ENCODE assay signal across 22 cellular contexts in the genomic region with DNA sequence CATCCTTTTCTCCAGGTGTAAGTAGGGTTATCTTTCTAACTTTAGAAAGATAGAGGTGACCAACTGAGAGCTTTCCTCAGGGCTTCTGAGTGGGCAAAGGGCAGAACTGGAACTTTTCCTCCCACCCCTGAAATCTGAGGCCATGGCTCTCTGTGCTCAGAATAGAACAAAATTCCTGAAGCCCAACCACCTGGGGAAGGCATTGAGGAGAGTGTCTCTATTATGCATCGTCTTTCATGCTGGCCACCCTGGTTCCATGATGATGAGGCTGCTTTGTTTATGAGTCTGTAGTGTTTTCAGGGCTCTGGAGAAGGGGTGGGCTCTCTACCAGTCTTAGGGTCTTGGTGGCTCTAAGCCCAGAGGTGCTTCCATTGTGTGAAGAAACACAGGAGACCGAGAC. TPM values are rescaled to one million over a fixed set of nuclear protein-coding genes. Genes with fewer than 3 reads are reported as not detected.
DNase-seq lines count a peak whose midpoint lies in the region; ATAC-seq and TF ChIP-seq lines count a peak whose summit lies in the region.
"Had no signal": no experiment of that assay in that cellular context is flagged by ENCODE, and none has a peak within 500 bp of the region (broad histone marks: within the 10 kb centered on the region; RNA-seq: fewer than 3 reads in every experiment).

No MANE protein-coding gene starts in this region.

- no peaks in the 10 kb centered on the region; the same call in 1 of the 2 replicates for H3K27me3 Mint-ChIP-seq in WTC11 (ENCODE audit: low read depth)

- no peaks in the 10 kb centered on the region; the same call in none of the 2 replicates for H3K9me3 Mint-ChIP-seq in WTC11
- H3K9me3 Mint-ChIP-seq: naive thymus-derived CD8-positive, alpha-beta T cell; T-helper 2 cell treated with Interferon-gamma antibody and Interleukin-4, amounts not matched to agents 5 μg/mL and 100 μg/mL, for 36 hours had no signal

- H3K9me3 ChIP-seq in psoas muscle: no peaks in the 10 kb centered on the region
- H3K9me3 ChIP-seq: ascending aorta, prostate gland, SJSA1 had no signal

- peak overlapping the region; percentile 71 for H3K27ac ChIP-seq in psoas muscle
- H3K27ac ChIP-seq: 22Rv1, C4-2B, SJSA1 had no signal

- peaks cover 16% of the 10 kb centered on the region for H3K4me1 Mint-ChIP-seq in WTC11
- H3K4me1 Mint-ChIP-seq: naive thymus-derived CD8-positive, alpha-beta T cell had no signal

- TF ChIP-seq POLR2A in lower leg skin (IDR thresholded peaks at IDR 0.05): no peak

- POLR2A ChIA-PET in WTC11 (lab: Charles Lee): no interaction called here

- H3K4me3 ChIP-seq in psoas muscle (peak overlapping the region; percentile 11), lower leg skin (ENCODE audit: low read depth, poor library complexity, severe bottlenecking) (no peak overlapping the region)
- H3K4me3 ChIP-seq: ascending aorta, prostate gland, SJSA1 had no signal

- WGBS in psoas muscle, 3 donors: 48 to 59% (median 52%) methylated on average over 2 of the region's 2 CpGs
- WGBS in lower leg skin, 2 donors: 71 to 91% methylated on average over 2 of the region's 2 CpGs

- no peaks in the 10 kb centered on the region for H3K27me3 ChIP-seq in psoas muscle (ENCODE audit: insufficient read depth in 3 of 3, low read length in 2 of 3)
- H3K27me3 ChIP-seq: ascending aorta, SJSA1 had no signal

- TF ChIP-seq CTCF in WTC11 (IDR thresholded peaks at IDR 0.05) (no peak), psoas muscle (IDR thresholded peaks at IDR 0.05) (no peak), lower leg skin (IDR thresholded peaks at IDR 0.05) (no peak)

- H3K36me3 Mint-ChIP-seq in WTC11: no peaks in the 10 kb centered on the region
- H3K36me3 Mint-ChIP-seq: naive thymus-derived CD8-positive, alpha-beta T cell had no signal

- CTCF ChIA-PET in WTC11 (lab: Charles Lee): interaction anchor here (0.9 kb wide), 1 partner anchor 10 kb away, joined by 3 read pairs; no protein-coding TSS in a partner anchor

- intact Hi-C loops in psoas muscle (cut with DNase I) (no loop called here), lower leg skin (cut with DNase I; ENCODE audit: low total_unique reads) (no loop called here)

- H3K4me3 Mint-ChIP-seq in WTC11: no peak overlapping the region
- H3K4me3 Mint-ChIP-seq: naive thymus-derived CD8-positive, alpha-beta T cell; T-helper 2 cell treated with Interferon-gamma antibody and Interleukin-4, amounts not matched to agents 5 μg/mL and 100 μg/mL, for 36 hours had no signal

- ATAC-seq in WTC11 (peak; percentile 77), psoas muscle (peak; percentile 56 to 78 (median 72)), GM19351 (IDR thresholded peaks at IDR 0.05; ENCODE audit: unreplicated experiment) (no peak)
- ATAC-seq: naive thymus-derived CD8-positive, alpha-beta T cell had no signal

- peaks cover 57% of the 10 kb centered on the region for H3K4me1 ChIP-seq in psoas muscle

- DNase-seq in DMS53 (lab: John Stamatoyannopoulos, UW) (peak; percentile 26), DMS53 treated with DMSO at 0.1 percent for 48 hours (lab: John Stamatoyannopoulos, UW; ENCODE audit: unreplicated experiment) (no peak), WTC11 (ENCODE audit: low spot score) (no peak), iPS DF 19.7 (ENCODE audit: low read depth, low spot score) (peak; percentile 7), psoas muscle (no peak), lower leg skin (ENCODE audit: low spot score in 2 of 2) (no peak), NCI-H1048 (lab: John Stamatoyannopoulos, UW) (no peak)
- DNase-seq: activated CD4-positive, CD25-positive, alpha-beta regulatory T cell; activated effector memory CD4-positive, alpha-beta T cell treated with anti-CD3 and anti-CD28 coated beads, Interleukin-2, amount 50 U/mL, for 16 hours; cortex of kidney; DMS153; naive thymus-derived CD8-positive, alpha-beta T cell; NCI-H1417; NCI-H69; stimulated activated CD4-positive, alpha-beta T cell treated with anti-CD3 and anti-CD28 coated beads, Interleukin-12 subunit alpha, Interleukin-12 subunit beta, amount 100 ng/mL, for 4 hours had no signal

- no peaks in the 10 kb centered on the region for H3K36me3 ChIP-seq in psoas muscle (ENCODE audit: insufficient read depth in 1 of 2, low read depth in 1 of 2)
- H3K36me3 ChIP-seq: ascending aorta, prostate gland, SJSA1 had no signal

- peak overlapping the region; percentile 71 for H3K27ac Mint-ChIP-seq in WTC11
- H3K27ac Mint-ChIP-seq: naive thymus-derived CD8-positive, alpha-beta T cell; T-helper 2 cell treated with Interferon-gamma antibody and Interleukin-4, amounts not matched to agents 5 μg/mL and 100 μg/mL, for 36 hours had no signal

TF ChIP-seq in WTC11, 78 proteins besides CTCF, POLR2A, EP300 and RAD21:
- TF ChIP-seq ZNF317 (CRISPR knock-in tag; IDR thresholded peaks at IDR 0.05; ENCODE audit: borderline replicate concordance, low read depth) (no peak), ZNF263 (CRISPR knock-in tag; IDR thresholded peaks at IDR 0.05; ENCODE audit: low read depth) (no peak), GRHL2 (CRISPR knock-in tag; IDR thresholded peaks at IDR 0.05; ENCODE audit: insufficient replicate concordance, severe bottlenecking) (no peak), NR3C1 (CRISPR knock-in tag; conservative IDR thresholded peaks at IDR 0.05; ENCODE audit: low read depth) (no peak), ELF4 (CRISPR knock-in tag; IDR thresholded peaks at IDR 0.05; ENCODE audit: low read depth) (no peak), OVOL2 (CRISPR knock-in tag; IDR thresholded peaks at IDR 0.05; ENCODE audit: borderline replicate concordance) (no peak), ETV6 (CRISPR knock-in tag; IDR thresholded peaks at IDR 0.05) (no peak), ZNF671 (CRISPR knock-in tag; IDR thresholded peaks at IDR 0.05) (no peak), GTF2I (CRISPR knock-in tag; conservative IDR thresholded peaks at IDR 0.05) (no peak), CBFB (CRISPR knock-in tag; IDR thresholded peaks at IDR 0.05; ENCODE audit: low read depth) (no peak), NR2C2 (CRISPR knock-in tag; IDR thresholded peaks at IDR 0.05) (no peak), PRRX2 (CRISPR knock-in tag; IDR thresholded peaks at IDR 0.05) (no peak), RORB (CRISPR knock-in tag; IDR thresholded peaks at IDR 0.05) (no peak), TCF7 (CRISPR knock-in tag; IDR thresholded peaks at IDR 0.05; ENCODE audit: low read depth) (no peak), SP1 (CRISPR knock-in tag; conservative IDR thresholded peaks at IDR 0.05) (no peak), ESRRA (CRISPR knock-in tag; IDR thresholded peaks at IDR 0.05; ENCODE audit: borderline replicate concordance) (no peak)
- TF ChIP-seq, protein P1, sequence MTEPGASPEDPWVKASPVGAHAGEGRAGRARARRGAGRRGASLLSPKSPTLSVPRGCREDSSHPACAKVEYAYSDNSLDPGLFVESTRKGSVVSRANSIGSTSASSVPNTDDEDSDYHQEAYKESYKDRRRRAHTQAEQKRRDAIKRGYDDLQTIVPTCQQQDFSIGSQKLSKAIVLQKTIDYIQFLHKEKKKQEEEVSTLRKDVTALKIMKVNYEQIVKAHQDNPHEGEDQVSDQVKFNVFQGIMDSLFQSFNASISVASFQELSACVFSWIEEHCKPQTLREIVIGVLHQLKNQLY (CRISPR knock-in tag; IDR thresholded peaks at IDR 0.05): no peak
- TF ChIP-seq, protein P2, sequence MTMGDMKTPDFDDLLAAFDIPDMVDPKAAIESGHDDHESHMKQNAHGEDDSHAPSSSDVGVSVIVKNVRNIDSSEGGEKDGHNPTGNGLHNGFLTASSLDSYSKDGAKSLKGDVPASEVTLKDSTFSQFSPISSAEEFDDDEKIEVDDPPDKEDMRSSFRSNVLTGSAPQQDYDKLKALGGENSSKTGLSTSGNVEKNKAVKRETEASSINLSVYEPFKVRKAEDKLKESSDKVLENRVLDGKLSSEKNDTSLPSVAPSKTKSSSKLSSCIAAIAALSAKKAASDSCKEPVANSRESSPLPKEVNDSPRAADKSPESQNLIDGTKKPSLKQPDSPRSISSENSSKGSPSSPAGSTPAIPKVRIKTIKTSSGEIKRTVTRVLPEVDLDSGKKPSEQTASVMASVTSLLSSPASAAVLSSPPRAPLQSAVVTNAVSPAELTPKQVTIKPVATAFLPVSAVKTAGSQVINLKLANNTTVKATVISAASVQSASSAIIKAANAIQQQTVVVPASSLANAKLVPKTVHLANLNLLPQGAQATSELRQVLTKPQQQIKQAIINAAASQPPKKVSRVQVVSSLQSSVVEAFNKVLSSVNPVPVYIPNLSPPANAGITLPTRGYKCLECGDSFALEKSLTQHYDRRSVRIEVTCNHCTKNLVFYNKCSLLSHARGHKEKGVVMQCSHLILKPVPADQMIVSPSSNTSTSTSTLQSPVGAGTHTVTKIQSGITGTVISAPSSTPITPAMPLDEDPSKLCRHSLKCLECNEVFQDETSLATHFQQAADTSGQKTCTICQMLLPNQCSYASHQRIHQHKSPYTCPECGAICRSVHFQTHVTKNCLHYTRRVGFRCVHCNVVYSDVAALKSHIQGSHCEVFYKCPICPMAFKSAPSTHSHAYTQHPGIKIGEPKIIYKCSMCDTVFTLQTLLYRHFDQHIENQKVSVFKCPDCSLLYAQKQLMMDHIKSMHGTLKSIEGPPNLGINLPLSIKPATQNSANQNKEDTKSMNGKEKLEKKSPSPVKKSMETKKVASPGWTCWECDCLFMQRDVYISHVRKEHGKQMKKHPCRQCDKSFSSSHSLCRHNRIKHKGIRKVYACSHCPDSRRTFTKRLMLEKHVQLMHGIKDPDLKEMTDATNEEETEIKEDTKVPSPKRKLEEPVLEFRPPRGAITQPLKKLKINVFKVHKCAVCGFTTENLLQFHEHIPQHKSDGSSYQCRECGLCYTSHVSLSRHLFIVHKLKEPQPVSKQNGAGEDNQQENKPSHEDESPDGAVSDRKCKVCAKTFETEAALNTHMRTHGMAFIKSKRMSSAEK (CRISPR knock-in tag; IDR thresholded peaks at IDR 0.05; ENCODE audit: borderline replicate concordance): no peak
- TF ChIP-seq, protein P3, sequence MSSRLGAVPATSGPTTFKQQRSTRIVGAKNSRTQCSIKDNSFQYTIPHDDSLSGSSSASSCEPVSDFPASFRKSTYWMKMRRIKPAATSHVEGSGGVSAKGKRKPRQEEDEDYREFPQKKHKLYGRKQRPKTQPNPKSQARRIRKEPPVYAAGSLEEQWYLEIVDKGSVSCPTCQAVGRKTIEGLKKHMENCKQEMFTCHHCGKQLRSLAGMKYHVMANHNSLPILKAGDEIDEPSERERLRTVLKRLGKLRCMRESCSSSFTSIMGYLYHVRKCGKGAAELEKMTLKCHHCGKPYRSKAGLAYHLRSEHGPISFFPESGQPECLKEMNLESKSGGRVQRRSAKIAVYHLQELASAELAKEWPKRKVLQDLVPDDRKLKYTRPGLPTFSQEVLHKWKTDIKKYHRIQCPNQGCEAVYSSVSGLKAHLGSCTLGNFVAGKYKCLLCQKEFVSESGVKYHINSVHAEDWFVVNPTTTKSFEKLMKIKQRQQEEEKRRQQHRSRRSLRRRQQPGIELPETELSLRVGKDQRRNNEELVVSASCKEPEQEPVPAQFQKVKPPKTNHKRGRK (CRISPR knock-in tag; IDR thresholded peaks at IDR 0.05; ENCODE audit: borderline replicate concordance): no peak

RNA-seq across cellular contexts. Expression of a gene that starts 30.7 kb away (rescaled TPM):
- total RNA-seq in WTC11 (2021) (0.37 to 0.78 TPM (median 0.55 TPM) in 3 replicates), psoas muscle (10 to 100 TPM; 15.9 to 39.8 (median 26.8) TPM), lower leg skin (10 to 100 TPM; 43.2 to 92.9 (median 53.0) TPM)
- 10 to 100 TPM; 10.4 to 14.3 (median 11.3) TPM for polyA plus RNA-seq in psoas muscle
- polyA plus RNA-seq: naive thymus-derived CD8-positive, alpha-beta T cell had no signal

Comparison
In these comparisons a context has a peak if more than half of its experiments do, and no peak if none do; other contexts are left out.
1. DNase-seq: peak in DMS53 (single experiment) and iPS DF 19.7 (single experiment); none in DMS53 treated with DMSO at 0.1 percent for 48 hours (single experiment), WTC11 (single experiment), psoas muscle (0 of 2), lower leg skin (0 of 2) and NCI-H1048 (single experiment).